In genomic region chr15:92168284-92168683, GRCh38 we compare ENCODE assay signal across 30 cellular contexts.
"Had no signal": no experiment of that assay in that cellular context is flagged by ENCODE, and none has a peak within 500 bp of the region (broad histone marks: within the 10 kb centered on the region; RNA-seq: fewer than 3 reads in every experiment).

No MANE protein-coding gene starts in this region.

- H3K27me3 ChIP-seq: ascending aorta, breast epithelium, cardiac muscle cell, colonic mucosa, esophagus muscularis mucosa, gastrocnemius medialis, heart left ventricle had no signal

- H3K36me3 ChIP-seq: breast epithelium, cardiac muscle cell, colonic mucosa, gastrocnemius medialis, WERI-Rb-1 had no signal

- H3K27ac ChIP-seq: ascending aorta, breast epithelium, cardiac muscle cell, colonic mucosa, esophagus muscularis mucosa, foreskin keratinocyte, gastrocnemius medialis, WERI-Rb-1 had no signal

- H3K4me3 ChIP-seq: ascending aorta, breast epithelium, cardiac muscle cell, colonic mucosa, esophagus muscularis mucosa, gastrocnemius medialis, heart left ventricle had no signal

- ATAC-seq: activated CD4-positive, CD25-positive, alpha-beta regulatory T cell treated with anti-CD3 and anti-CD28 coated beads, Interleukin-2, amount 50 U/mL, for 24 hours; activated CD8-positive, alpha-beta T cell treated with anti-CD3 and anti-CD28 coated beads for 36 hours; activated naive CD4-positive, alpha-beta T cell treated with anti-CD3 and anti-CD28 coated beads, Interleukin-2, amount 50 U/mL, for 72 hours; effector memory CD8-positive, alpha-beta T cell; foreskin keratinocyte; gastrocnemius medialis; T-helper 17 cell had no signal

- DNase-seq: activated B cell treated with CpG ODN at 0.5 μM for 24 hours; activated CD4-positive, alpha-beta T cell treated with anti-CD3 and anti-CD28 coated beads for 48 hours; activated CD4-positive, alpha-beta T cell treated with anti-CD3 and anti-CD28 coated beads, Interleukin-2, amount 50 U/mL, for 1 hour; activated CD4-positive, alpha-beta T cell treated with anti-CD3 and anti-CD28 coated beads, Interleukin-2, amount 50 U/mL, for 48 hours; activated CD8-positive, alpha-beta memory T cell treated with anti-CD3 and anti-CD28 coated beads for 24 hours; activated CD8-positive, alpha-beta T cell treated with anti-CD3 and anti-CD28 coated beads for 36 hours; activated gamma-delta T cell; activated naive CD4-positive, alpha-beta T cell; activated naive CD4-positive, alpha-beta T cell treated with anti-CD3 and anti-CD28 coated beads, Interleukin-2, amount 10 ng/mL, durations not matched to agents 7 days and 5 days; activated naive CD8-positive, alpha-beta T cell treated with anti-CD3 and anti-CD28 coated beads, Interleukin-2, amount 10 ng/mL, durations not matched to agents 7 days and 5 days; activated T-cell treated with anti-CD3 and anti-CD28 coated beads, Interleukin-2, amount 50 U/mL, for 48 hours; central memory CD4-positive, alpha-beta T cell; cerebellar nuclear complex; colonic mucosa; effector memory CD8-positive, alpha-beta T cell; erythroblast; foreskin keratinocyte; gastrocnemius medialis; glutamatergic neuron; heart left ventricle; T-helper 1 cell; T-helper 17 cell; T1000; WERI-Rb-1 had no signal

- H3K4me1 ChIP-seq: ascending aorta, breast epithelium, foreskin keratinocyte, gastrocnemius medialis had no signal

- H3K9me3 ChIP-seq: ascending aorta, colonic mucosa, gastrocnemius medialis had no signal
